ENCODE assay signal across 8 cellular contexts in the genomic region with DNA sequence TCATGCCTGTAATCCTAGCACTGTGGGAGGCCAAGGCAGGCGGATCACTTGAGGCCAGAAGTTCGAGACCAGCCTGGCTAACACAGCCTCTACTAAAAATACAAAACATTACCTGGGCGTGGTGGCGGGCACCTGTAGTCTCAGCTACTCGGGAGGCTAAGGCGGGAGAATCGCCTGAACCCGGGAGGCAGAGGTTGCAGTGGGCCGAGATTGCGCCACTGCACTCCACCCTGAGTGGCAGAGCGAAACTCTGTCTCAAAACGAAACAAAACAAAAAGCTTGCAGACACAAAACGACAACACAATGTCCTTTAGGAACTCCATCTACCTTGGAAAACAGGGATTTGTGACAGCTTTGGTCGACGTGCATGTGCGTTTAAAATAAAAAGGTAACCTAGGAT. TPM values are rescaled to one million over a fixed set of nuclear protein-coding genes. Genes with fewer than 3 reads are reported as not detected.
A peak's percentile ranks its signal among the peaks of the same experiment; 100 is the strongest.
DNase-seq lines count a peak whose midpoint lies in the region; ATAC-seq and TF ChIP-seq lines count a peak whose summit lies in the region.

No MANE protein-coding gene starts in this region.

- POLR2A ChIA-PET in activated CD8-positive, alpha-beta T cell treated with anti-CD3 and anti-CD28 coated beads, Interleukin-2, amount 10 ng/mL, durations not matched to agents 7 days and 5 days (lab: Charles Lee), result interaction anchor here (0.9 to 5.3 kb wide), 6 partner anchors 43 to 206 kb away, joined by 3 to 47 read pairs (median 6); a partner anchor contains a TSS

- peaks cover 24 to 34% (median 29%) of the 10 kb centered on the region in 4 donors for H3K4me1 ChIP-seq in stomach

- intact Hi-C loops in left colon (cut with DNase I, micrococcal nuclease) (no loop called here), stomach (cut with DNase I; ENCODE audit: low total_unique reads) (no loop called here)

- peak overlapping the region; percentile 90 for H3K4me3 Mint-ChIP-seq in activated CD8-positive, alpha-beta T cell treated with anti-CD3 and anti-CD28 coated beads, Interleukin-2, amount 10 ng/mL, durations not matched to agents 7 days and 5 days

- CTCF ChIA-PET in activated CD8-positive, alpha-beta T cell treated with anti-CD3 and anti-CD28 coated beads, Interleukin-2, amount 10 ng/mL, durations not matched to agents 7 days and 5 days (lab: Charles Lee), result interaction anchor here (1.0 to 1.5 kb wide), 6 partner anchors 52 to 250 kb away, joined by 3 to 9 read pairs (median 4); a partner anchor contains a TSS

- no peak for TF ChIP-seq CTCF in stomach (IDR thresholded peaks at IDR 0.05)

- no peak for TF ChIP-seq EP300 in stomach (IDR thresholded peaks at IDR 0.05)

- no peak for ATAC-seq in activated CD8-positive, alpha-beta T cell treated with anti-CD3 and anti-CD28 coated beads, Interleukin-2, amount 10 ng/mL, durations not matched to agents 7 days and 5 days
- ATAC-seq in left colon (no peak), HG03280 (IDR thresholded peaks at IDR 0.05; ENCODE audit: unreplicated experiment) (no peak), GM21423 (IDR thresholded peaks at IDR 0.05; ENCODE audit: unreplicated experiment) (no peak)

- H3K9me3 Mint-ChIP-seq in activated CD8-positive, alpha-beta T cell treated with anti-CD3 and anti-CD28 coated beads, Interleukin-2, amount 10 ng/mL, durations not matched to agents 7 days and 5 days (ENCODE audit: insufficient read depth), result no peaks in the 10 kb centered on the region

- H3K27me3 Mint-ChIP-seq in activated CD8-positive, alpha-beta T cell treated with anti-CD3 and anti-CD28 coated beads, Interleukin-2, amount 10 ng/mL, durations not matched to agents 7 days and 5 days (ENCODE audit: low read depth), result no peaks in the 10 kb centered on the region

- peak overlapping the region in 3 of 4 donors; percentile 75 to 93 (median 86) for H3K4me3 ChIP-seq in stomach

- H3K27ac ChIP-seq in stomach, result peak overlapping the region; percentile 97 to 99 (median 98)

- no peaks in the 10 kb centered on the region for H3K36me3 Mint-ChIP-seq in activated CD8-positive, alpha-beta T cell treated with anti-CD3 and anti-CD28 coated beads, Interleukin-2, amount 10 ng/mL, durations not matched to agents 7 days and 5 days (ENCODE audit: low read depth)

- H3K9me3 ChIP-seq in stomach, result no peaks in the 10 kb centered on the region

- TF ChIP-seq POLR2A in stomach (IDR thresholded peaks at IDR 0.05), result no peak

- peaks cover 23% of the 10 kb centered on the region for H3K4me1 Mint-ChIP-seq in activated CD8-positive, alpha-beta T cell treated with anti-CD3 and anti-CD28 coated beads, Interleukin-2, amount 10 ng/mL, durations not matched to agents 7 days and 5 days (ENCODE audit: low read depth)

- peak overlapping the region; percentile 92 for H3K27ac Mint-ChIP-seq in activated CD8-positive, alpha-beta T cell treated with anti-CD3 and anti-CD28 coated beads, Interleukin-2, amount 10 ng/mL, durations not matched to agents 7 days and 5 days

- WGBS in stomach, 5 donors, result 71 to 78% (median 76%) methylated on average over 16 of the region's 16 CpGs

- H3K36me3 ChIP-seq in stomach, result no peaks in the 10 kb centered on the region

- H3K27me3 ChIP-seq in stomach, result no peaks in the 10 kb centered on the region

- DNase-seq in DMS 273 (lab: John Stamatoyannopoulos, UW; ENCODE audit: unreplicated experiment) (peak; percentile 47), DMS 273 treated with DMSO at 0.1 percent for 48 hours (lab: John Stamatoyannopoulos, UW) (no peak), left colon (peak; percentile 26 to 28), stomach (no peak), NCI-H2107 (lab: John Stamatoyannopoulos, UW) (no peak)
- no peak for DNase-seq in activated CD8-positive, alpha-beta T cell treated with anti-CD3 and anti-CD28 coated beads, Interleukin-2, amount 10 ng/mL, durations not matched to agents 7 days and 5 days

RNA-seq across cellular contexts. Expression of a gene that starts 0.7 kb away (rescaled TPM):
- 1 to 10 TPM; 8.0 to 9.2 TPM for total RNA-seq in activated CD8-positive, alpha-beta T cell treated with anti-CD3 and anti-CD28 coated beads, Interleukin-2, amount 10 ng/mL, durations not matched to agents 7 days and 5 days
- total RNA-seq in left colon (10 to 100 TPM; 29.6 to 57.2 TPM), stomach (100 to 1,000 TPM in 1 of 5 donors, 10 to 100 TPM in 4; 25.5 to 186 (median 49.1) TPM)
- 10 to 100 TPM in 1 of 3 donors, 1 to 10 TPM in 2; 5.2 to 11.8 (median 8.0) TPM for polyA plus RNA-seq in stomach

Comparison
In these comparisons a context has a peak if more than half of its experiments do, and no peak if none do; other contexts are left out.
1. DNase-seq: peak in DMS 273 (single experiment) and left colon (2 of 2); none in DMS 273 treated with DMSO at 0.1 percent for 48 hours (single experiment), activated CD8-positive, alpha-beta T cell treated with anti-CD3 and anti-CD28 coated beads, Interleukin-2, amount 10 ng/mL, durations not matched to agents 7 days and 5 days (single experiment), stomach (single experiment) and NCI-H2107 (single experiment).